ENCODE assay signal across 8 cellular contexts in the genomic region with DNA sequence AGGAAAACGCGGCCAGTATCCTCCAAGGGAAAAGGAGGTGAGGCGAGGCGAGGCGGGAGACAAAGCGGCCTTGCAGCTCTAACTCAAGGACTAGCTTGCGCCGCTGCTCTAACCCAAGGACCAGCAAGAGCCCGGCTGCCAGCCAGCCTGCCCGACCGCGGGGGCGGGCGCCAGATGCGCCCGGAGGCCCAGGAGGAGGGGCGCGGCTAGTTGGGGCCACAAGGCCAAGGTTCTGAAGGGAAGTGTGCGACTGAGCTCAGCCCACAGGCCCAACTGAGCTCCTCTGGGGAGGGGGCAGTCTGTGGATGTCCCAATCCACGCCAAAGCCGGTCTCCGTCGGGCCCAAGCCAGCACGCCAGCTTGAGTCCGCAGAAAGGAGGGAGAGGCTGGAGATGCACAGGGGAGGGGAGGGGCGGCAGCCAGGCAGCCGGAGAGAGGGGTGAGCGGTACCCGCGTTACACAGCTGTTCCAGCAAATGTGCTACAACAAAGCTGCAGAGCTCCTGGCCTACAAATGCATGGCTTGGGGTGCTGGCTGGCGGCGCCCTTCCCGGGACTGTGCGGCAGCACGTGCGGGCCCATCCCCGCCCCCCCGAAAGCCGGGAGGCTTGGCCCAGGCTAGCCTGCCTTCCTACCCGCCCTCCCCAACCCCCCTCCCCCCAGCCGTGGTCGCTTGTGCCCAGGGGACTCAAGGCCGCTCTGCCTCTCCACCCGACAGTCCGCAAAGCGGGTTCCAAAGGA. TPM values are rescaled to one million over a fixed set of nuclear protein-coding genes. Genes with fewer than 3 reads are reported as not detected.
DNase-seq lines count a peak whose midpoint lies in the region; ATAC-seq and TF ChIP-seq lines count a peak whose summit lies in the region.

No MANE protein-coding gene starts in this region.

- CTCF ChIA-PET in activated B cell treated with CpG ODN at 0.5 μM for 24 hours (lab: Charles Lee): no interaction called here

- no peaks in the 10 kb centered on the region for H3K9me3 ChIP-seq in HUES64 (ENCODE audit: insufficient read depth, low read depth, low read length)
- H3K9me3 ChIP-seq in subcutaneous abdominal adipose tissue (ENCODE audit: control insufficient read depth in 5 of 5, low read length in 5 of 5): no peaks in the 10 kb centered on the region

- H3K27me3 Mint-ChIP-seq in activated B cell treated with CpG ODN at 0.5 μM for 24 hours: no peaks in the 10 kb centered on the region
- peaks cover 3% of the 10 kb centered on the region for H3K27me3 Mint-ChIP-seq in endothelial cell (ENCODE audit: unreplicated experiment)
- no peaks in the 10 kb centered on the region for H3K27me3 Mint-ChIP-seq in mesothelial cell of epicardium (ENCODE audit: low read depth)

- ATAC-seq in GM19467 (IDR thresholded peaks at IDR 0.05; ENCODE audit: unreplicated experiment): peak; percentile 11
- peak; percentile 2 for ATAC-seq in activated B cell treated with CpG ODN at 0.5 μM for 24 hours (ENCODE audit: low read depth)

- no peak overlapping the region for H3K27ac Mint-ChIP-seq in activated B cell treated with CpG ODN at 0.5 μM for 24 hours
- no peak overlapping the region for H3K27ac Mint-ChIP-seq in endothelial cell (ENCODE audit: unreplicated experiment)
- H3K27ac Mint-ChIP-seq in mesothelial cell of epicardium: peak overlapping the region; percentile 47

- H3K4me1 ChIP-seq in HUES64 (ENCODE audit: insufficient read depth, low read length) (peaks cover 6% of the 10 kb centered on the region; the same call in 1 of the 2 replicates), subcutaneous abdominal adipose tissue (ENCODE audit: control insufficient read depth in 5 of 5, insufficient read depth in 5 of 5, low read length in 5 of 5) (peaks cover 0 to 25% (median 21%) of the 10 kb centered on the region in 5 donors)

- intact Hi-C loops in activated B cell treated with CpG ODN at 0.5 μM for 24 hours (cut with micrococcal nuclease): loop anchor here (1.0 to 5.0 kb wide), 3 partner anchors 449 to 1462 kb away; partner anchors contain the start of genes MSN and ZC4H2

- POLR2A ChIA-PET in activated B cell treated with CpG ODN at 0.5 μM for 24 hours (lab: Charles Lee): interaction anchor here (0.6 to 1.5 kb wide), 5 partner anchors 9 to 1324 kb away, joined by 3 to 9 read pairs (median 4); partner anchors contain the start of gene SPIN4

- peaks cover 18% of the 10 kb centered on the region for H3K4me1 Mint-ChIP-seq in activated B cell treated with CpG ODN at 0.5 μM for 24 hours
- H3K4me1 Mint-ChIP-seq in endothelial cell (ENCODE audit: unreplicated experiment): no peaks in the 10 kb centered on the region
- H3K4me1 Mint-ChIP-seq in mesothelial cell of epicardium: peaks cover 28% of the 10 kb centered on the region

- DNase-seq in COLO829 (ENCODE audit: low spot score) (peak; percentile 37), activated B cell treated with CpG ODN at 0.5 μM for 24 hours (peak; percentile 17), endothelial cell (ENCODE audit: low spot score) (peak; percentile 18), mesothelial cell of epicardium (ENCODE audit: low spot score in 2 of 2, unreplicated experiment in 2 of 2) (peak in 1 of 2 experiments; percentile 48)
- no peak for DNase-seq in central memory CD4-positive, alpha-beta T cell

- WGBS in HUES64: under 1% methylated on average over 37 of the region's 46 CpGs

- H3K4me3 ChIP-seq in HUES64 (ENCODE audit: low read length) (peak overlapping the region; percentile 78), subcutaneous abdominal adipose tissue (ENCODE audit: low read depth in 1 of 5, low read length in 5 of 5) (peak overlapping the region; percentile 54 to 80 (median 75))

- H3K27ac ChIP-seq in HUES64 (ENCODE audit: low read depth, low read length) (no peak overlapping the region), subcutaneous abdominal adipose tissue (ENCODE audit: low read depth, low read length) (peak overlapping the region; percentile 33)

- H3K27me3 ChIP-seq in HUES64 (ENCODE audit: insufficient read depth, low read length): peaks cover 16% of the 10 kb centered on the region
- peaks cover 0 to 8% (median 4%) of the 10 kb centered on the region in 5 donors for H3K27me3 ChIP-seq in subcutaneous abdominal adipose tissue (ENCODE audit: control insufficient read depth in 5 of 5, insufficient read depth in 4 of 5, low read length in 5 of 5)

- TF ChIP-seq CTCF in activated B cell treated with CpG ODN at 0.5 μM for 24 hours (IDR thresholded peaks at IDR 0.05): no peak
- no peak for TF ChIP-seq CTCF in endothelial cell (IDR thresholded peaks at IDR 0.05; ENCODE audit: unreplicated experiment)
- TF ChIP-seq CTCF in mesothelial cell of epicardium (IDR thresholded peaks at IDR 0.05; ENCODE audit: unreplicated experiment): no peak

- H3K9ac ChIP-seq in HUES64 (ENCODE audit: low read depth, low read length) (peak overlapping the region; percentile 67), subcutaneous abdominal adipose tissue (ENCODE audit: low read length in 5 of 5) (peak overlapping the region in 4 of 5 donors; percentile 5 to 76 (median 69))

- H3K9me3 Mint-ChIP-seq in activated B cell treated with CpG ODN at 0.5 μM for 24 hours (no peaks in the 10 kb centered on the region), endothelial cell (ENCODE audit: unreplicated experiment) (no peaks in the 10 kb centered on the region), mesothelial cell of epicardium (peaks cover 6% of the 10 kb centered on the region)

- H3K4me3 Mint-ChIP-seq in activated B cell treated with CpG ODN at 0.5 μM for 24 hours (peak overlapping the region; percentile 92), endothelial cell (ENCODE audit: unreplicated experiment) (peak overlapping the region; percentile 87), mesothelial cell of epicardium (peak overlapping the region; percentile 75)

- peaks cover 2% of the 10 kb centered on the region for H3K36me3 Mint-ChIP-seq in activated B cell treated with CpG ODN at 0.5 μM for 24 hours (ENCODE audit: low read depth)
- no peaks in the 10 kb centered on the region for H3K36me3 Mint-ChIP-seq in endothelial cell (ENCODE audit: low read depth, unreplicated experiment)
- no peaks in the 10 kb centered on the region for H3K36me3 Mint-ChIP-seq in mesothelial cell of epicardium

- no peaks in the 10 kb centered on the region for H3K36me3 ChIP-seq in HUES64 (ENCODE audit: insufficient read depth, low read length)
- H3K36me3 ChIP-seq in subcutaneous abdominal adipose tissue (ENCODE audit: control insufficient read depth in 5 of 5, insufficient read depth in 5 of 5, low read length in 5 of 5): no peaks in the 10 kb centered on the region

RNA-seq across cellular contexts. Expression of gene AMER1, which starts 0.6 kb away (rescaled TPM):
- polyA plus RNA-seq in HUES64 (2013, experiment 1 of 2): 7.5 TPM
- 7.3 TPM for polyA plus RNA-seq in HUES64 (2013, experiment 2 of 2)
- total RNA-seq in activated B cell treated with CpG ODN at 0.5 μM for 24 hours: 5.6 and 6.8 TPM in 2 replicates
- 3.3 TPM for total RNA-seq in endothelial cell (ENCODE audit: unreplicated experiment)
- 15.0 to 15.8 TPM (median 15.8 TPM) in 3 replicates for total RNA-seq in mesothelial cell of epicardium

RNA-seq across cellular contexts. Expression of gene ASB12, which starts 25.5 kb away (rescaled TPM):
- polyA plus RNA-seq in HUES64 (2013, experiment 1 of 2): 0.40 TPM
- 0.70 TPM for polyA plus RNA-seq in HUES64 (2013, experiment 2 of 2)
- total RNA-seq in activated B cell treated with CpG ODN at 0.5 μM for 24 hours: 0.18 TPM in 1 of 2 replicates, not detected in the other
- total RNA-seq in endothelial cell (ENCODE audit: unreplicated experiment): 0.33 TPM
- 0.18 to 0.73 TPM (median 0.67 TPM) in 3 replicates for total RNA-seq in mesothelial cell of epicardium
